In genomic region chr11:119584193-119585037, GRCh38 we compare ENCODE assay signal across 9 cellular contexts.
DNase-seq lines count a peak whose midpoint lies in the region; ATAC-seq and TF ChIP-seq lines count a peak whose summit lies in the region.
"Had no signal": no experiment of that assay in that cellular context is flagged by ENCODE, and none has a peak within 500 bp of the region (broad histone marks: within the 10 kb centered on the region; RNA-seq: fewer than 3 reads in every experiment).

No MANE protein-coding gene starts in this region.

- H3K4me1 ChIP-seq in Panc1 (ENCODE audit: control insufficient read depth, insufficient read depth, low read length), result peaks cover 7% of the 10 kb centered on the region; the same call in 1 of the 2 replicates

- CTCF ChIA-PET in Panc1 (lab: Charles Lee), result no interaction called here

- TF ChIP-seq CTCF in AG10803 (conservative IDR thresholded peaks at IDR 0.05; ENCODE audit: low read length) (no peak), HL-60 (IDR thresholded peaks at IDR 0.05; ENCODE audit: insufficient read depth, low read length) (no peak), Panc1 (IDR thresholded peaks at IDR 0.05) (no peak), coronary artery (IDR thresholded peaks at IDR 0.05) (no peak)

- POLR2A ChIA-PET in Panc1 (lab: Charles Lee), result no interaction called here

- no peaks in the 10 kb centered on the region for H3K27me3 ChIP-seq in HL-60 (ENCODE audit: insufficient read depth, poor library complexity, severe bottlenecking)
- peaks cover 18% of the 10 kb centered on the region for H3K27me3 ChIP-seq in Panc1 (ENCODE audit: control insufficient read depth, insufficient read depth, low read length)

- peak overlapping the region; percentile 67 to 68 for H3K4me3 Mint-ChIP-seq in stimulated activated naive B cell treated with anti-CD40 and anti-IgM and Interleukin-4, amounts not matched to agents 10 μg/mL and 1 μg/mL and 100 μg/mL, for 72 hours
- H3K4me3 Mint-ChIP-seq: natural killer cell treated with Interleukin-12 subunit alpha and Interleukin-12 subunit beta and Interleukin-15 and Interleukin-18, amount 100 ng/mL, for 72 hours had no signal

- intact Hi-C loops in Panc1 (cut with micrococcal nuclease; ENCODE audit: unreplicated experiment), result no loop called here

- H3K9me3 ChIP-seq in Panc1 (ENCODE audit: control insufficient read depth, insufficient read depth, low read depth, low read length), result no peaks in the 10 kb centered on the region

- H3K4me3 ChIP-seq in AG10803 (ENCODE audit: low read length) (peak overlapping the region; percentile 58), HL-60 (replicated peaks; ENCODE audit: insufficient read depth, low read length) (peak overlapping the region; percentile 34), Panc1 (ENCODE audit: low read depth in 2 of 2, low read length in 2 of 2) (peak overlapping the region; percentile 39 to 46), coronary artery (peak overlapping the region; percentile 62)

- peaks cover 8 to 15% of the 10 kb centered on the region in 2 donors for H3K4me1 Mint-ChIP-seq in stimulated activated naive B cell treated with anti-CD40 and anti-IgM and Interleukin-4, amounts not matched to agents 10 μg/mL and 1 μg/mL and 100 μg/mL, for 72 hours

- H3K27ac ChIP-seq in HL-60 (replicated peaks), result peak overlapping the region; percentile 63
- H3K27ac ChIP-seq in Panc1 (ENCODE audit: low read length), result no peak overlapping the region
- H3K27ac ChIP-seq in coronary artery, result no peak overlapping the region

- no peaks in the 10 kb centered on the region for H3K36me3 ChIP-seq in Panc1 (ENCODE audit: control insufficient read depth, insufficient read depth, low read length)

- peak; percentile 75 for ATAC-seq in Panc1
- peak; percentile 14 to 42 for ATAC-seq in stimulated activated naive B cell treated with anti-CD40 and anti-IgM and Interleukin-4, amounts not matched to agents 10 μg/mL and 1 μg/mL and 100 μg/mL, for 72 hours (replicated peaks)

- peaks cover 44 to 52% of the 10 kb centered on the region in 2 donors for H3K27me3 Mint-ChIP-seq in stimulated activated naive B cell treated with anti-CD40 and anti-IgM and Interleukin-4, amounts not matched to agents 10 μg/mL and 1 μg/mL and 100 μg/mL, for 72 hours

- in situ Hi-C loops in Panc1 (cut with HindIII; ENCODE audit: low pct_unique_long_range_greater_than_20kb, low sequenced_read_pairs), result no loop called here

- no TSS peak for BruUV-seq in Panc1 (replicated peaks; lab: Mats Ljungman, UMichigan)

- no peaks in the 10 kb centered on the region for H3K36me3 Mint-ChIP-seq in stimulated activated naive B cell treated with anti-CD40 and anti-IgM and Interleukin-4, amounts not matched to agents 10 μg/mL and 1 μg/mL and 100 μg/mL, for 72 hours
- H3K36me3 Mint-ChIP-seq: natural killer cell treated with Interleukin-12 subunit alpha and Interleukin-12 subunit beta and Interleukin-15 and Interleukin-18, amount 100 ng/mL, for 72 hours had no signal

- DNase-seq in AG10803 (ENCODE audit: low read depth) (peak; percentile 56), HL-60 (ENCODE audit: low read depth in 1 of 2, low spot score in 1 of 2) (peak; percentile 51 to 80), Panc1 (ENCODE audit: low read depth, low spot score) (no peak), coronary artery (ENCODE audit: low spot score) (peak; percentile 65), left kidney (ENCODE audit: low read depth, low spot score) (peak; percentile 92), OCI-M2 (lab: John Stamatoyannopoulos, UW; ENCODE audit: unreplicated experiment) (no peak)
- DNase-seq in stimulated activated naive B cell treated with anti-CD40 and anti-IgM and Interleukin-4, amounts not matched to agents 10 μg/mL and 1 μg/mL and 100 μg/mL, for 72 hours, result no peak
- no peak for DNase-seq in activated effector memory CD4-positive, alpha-beta T cell treated with anti-CD3 and anti-CD28 coated beads, Interleukin-2, amount 50 U/mL, for 16 hours

- peaks cover 0 to 3% of the 10 kb centered on the region in 2 donors for H3K9me3 Mint-ChIP-seq in stimulated activated naive B cell treated with anti-CD40 and anti-IgM and Interleukin-4, amounts not matched to agents 10 μg/mL and 1 μg/mL and 100 μg/mL, for 72 hours
- H3K9me3 Mint-ChIP-seq: natural killer cell treated with Interleukin-12 subunit alpha and Interleukin-12 subunit beta and Interleukin-15 and Interleukin-18, amount 100 ng/mL, for 72 hours had no signal

- no peak overlapping the region for H3K27ac Mint-ChIP-seq in stimulated activated naive B cell treated with anti-CD40 and anti-IgM and Interleukin-4, amounts not matched to agents 10 μg/mL and 1 μg/mL and 100 μg/mL, for 72 hours
- H3K27ac Mint-ChIP-seq: natural killer cell treated with Interleukin-12 subunit alpha and Interleukin-12 subunit beta and Interleukin-15 and Interleukin-18, amount 100 ng/mL, for 72 hours had no signal

Comparison
In these comparisons a context has a peak if more than half of its experiments do, and no peak if none do; other contexts are left out.
1. DNase-seq: peak in AG10803 (single experiment), HL-60 (2 of 2), coronary artery (single experiment) and left kidney (single experiment); none in Panc1 (single experiment), stimulated activated naive B cell treated with anti-CD40 and anti-IgM and Interleukin-4, amounts not matched to agents 10 μg/mL and 1 μg/mL and 100 μg/mL, for 72 hours (single experiment), activated effector memory CD4-positive, alpha-beta T cell treated with anti-CD3 and anti-CD28 coated beads, Interleukin-2, amount 50 U/mL, for 16 hours (single experiment) and OCI-M2 (single experiment).
2. Peak in every context shown above with its lines, with median percentiles within 50 percentile points of each other: H3K4me3 ChIP-seq.